18 cellular contexts compared by ENCODE assay signal in the genomic region with DNA sequence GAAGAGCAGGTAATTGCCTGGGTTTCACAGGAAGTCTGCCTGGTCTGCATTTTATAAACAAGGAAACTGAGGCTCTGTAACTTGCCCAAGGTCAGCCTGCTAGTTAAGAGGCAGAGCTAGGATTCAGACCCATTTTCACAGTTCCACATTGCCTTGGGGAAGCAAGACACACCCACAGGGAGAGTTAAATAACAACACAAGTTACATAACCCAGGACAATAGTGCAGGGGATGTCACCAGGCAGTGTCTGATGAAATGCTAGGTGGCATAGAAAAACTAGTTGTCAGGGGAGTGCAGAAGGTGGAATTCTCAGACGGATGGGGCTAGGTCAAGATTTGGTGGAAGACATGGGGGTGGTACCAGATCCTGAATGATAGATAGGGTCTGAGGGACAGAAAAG.
DNase-seq lines count a peak whose midpoint lies in the region; ATAC-seq, FAIRE-seq and TF ChIP-seq lines count a peak whose summit lies in the region.
"Had no signal": no experiment of that assay in that cellular context is flagged by ENCODE, and none has a peak within 500 bp of the region (broad histone marks: within the 10 kb centered on the region; RNA-seq: fewer than 3 reads in every experiment).

No MANE protein-coding gene starts in this region.

- H3K4me3 Mint-ChIP-seq in type B pancreatic cell: no peak overlapping the region
- H3K4me3 Mint-ChIP-seq in activated T-cell treated with anti-CD3 and anti-CD28 coated beads, Interleukin-2, amount 50 U/mL, for 24 hours: no peak overlapping the region
- H3K4me3 Mint-ChIP-seq: CD4-positive, alpha-beta T cell had no signal

- 24% methylated on average over 1 of the region's 1 CpG for WGBS in HepG2 (ENCODE audit: low lambda C conversion rate)

- no peak overlapping the region for H3K27ac ChIP-seq in HepG2 (ENCODE audit: extremely low read length, insufficient read depth, low read length)

- H3K27me3 ChIP-seq in HepG2 (ENCODE audit: control insufficient read depth in 1 of 2, insufficient read depth in 2 of 2, low read length in 2 of 2): no peaks in the 10 kb centered on the region

- in situ Hi-C loops in HepG2 (cut with HindIII; ENCODE audit: extremely low pct_ligation_motif_present, low pct_unique_long_range_greater_than_20kb): no loop called here

- peaks cover 6% of the 10 kb centered on the region for H3K36me3 Mint-ChIP-seq in type B pancreatic cell
- H3K36me3 Mint-ChIP-seq in activated T-cell treated with anti-CD3 and anti-CD28 coated beads, Interleukin-2, amount 50 U/mL, for 24 hours (ENCODE audit: low read depth): no peaks in the 10 kb centered on the region

- no TSS peak for BruUV-seq in HepG2 (replicated peaks; lab: Mats Ljungman, UMichigan)

- no peaks in the 10 kb centered on the region for H3K36me3 ChIP-seq in HepG2 (replicated peaks in 1 of 2; ENCODE audit: control insufficient read depth in 1 of 2, insufficient read depth in 2 of 2, low read length in 2 of 2)
- H3K36me3 ChIP-seq: HAP-1 had no signal

- no peaks in the 10 kb centered on the region for H3K9me3 Mint-ChIP-seq in type B pancreatic cell
- H3K9me3 Mint-ChIP-seq in activated T-cell treated with anti-CD3 and anti-CD28 coated beads, Interleukin-2, amount 50 U/mL, for 24 hours: no peaks in the 10 kb centered on the region
- H3K9me3 Mint-ChIP-seq: CD4-positive, alpha-beta T cell had no signal

- peak; percentile 56 for ATAC-seq in HepG2

- no peaks in the 10 kb centered on the region for H3K79me2 ChIP-seq in HepG2 (ENCODE audit: insufficient read depth, low read length)

- no peaks in the 10 kb centered on the region for H3K9me3 ChIP-seq in HepG2 (ENCODE audit: low read length)
- H3K9me3 ChIP-seq: HAP-1 had no signal

- H3K27ac Mint-ChIP-seq in type B pancreatic cell: peak overlapping the region; percentile 3
- H3K27ac Mint-ChIP-seq in activated T-cell treated with anti-CD3 and anti-CD28 coated beads, Interleukin-2, amount 50 U/mL, for 24 hours: no peak overlapping the region
- H3K27ac Mint-ChIP-seq: CD4-positive, alpha-beta T cell had no signal

- peaks cover 8% of the 10 kb centered on the region for H3K27me3 Mint-ChIP-seq in type B pancreatic cell
- no peaks in the 10 kb centered on the region for H3K27me3 Mint-ChIP-seq in activated T-cell treated with anti-CD3 and anti-CD28 coated beads, Interleukin-2, amount 50 U/mL, for 24 hours
- H3K27me3 Mint-ChIP-seq: CD4-positive, alpha-beta T cell had no signal

- no peak overlapping the region for H3K9ac ChIP-seq in HepG2 (ENCODE audit: insufficient read depth, low read depth, low read length)

- H2AFZ ChIP-seq in HepG2 (ENCODE audit: low read length): no peak overlapping the region

- H3K4me2 ChIP-seq in HepG2 (ENCODE audit: low read depth, low read length): no peak overlapping the region

- peaks cover 6% of the 10 kb centered on the region; the same call in 1 of the 2 replicates for H3K4me1 ChIP-seq in HepG2 (ENCODE audit: insufficient read depth, low read length)
- H3K4me1 ChIP-seq: HAP-1 had no signal

- TF ChIP-seq CTCF in HepG2 (CRISPR knock-in tag; IDR thresholded peaks at IDR 0.05): no peak
- TF ChIP-seq CTCF in type B pancreatic cell (conservative IDR thresholded peaks at IDR 0.05): no peak

- POLR2A ChIA-PET in HepG2 (lab: Yijun Ruan, JAX): no interaction called here

- TF ChIP-seq RAD21 in HepG2 (CRISPR knock-in tag; IDR thresholded peaks at IDR 0.05): no peak

- H4K20me1 ChIP-seq in HepG2 (ENCODE audit: insufficient read depth, low read length): no peaks in the 10 kb centered on the region

- intact Hi-C loops in HepG2 (cut with micrococcal nuclease; ENCODE audit: unreplicated experiment): no loop called here

- TF ChIP-seq EP300 in HepG2 (IDR thresholded peaks at IDR 0.05; ENCODE audit: low read depth in 2 of 2, low read length in 2 of 2) (no peak), HepG2 (CRISPR knock-in tag; IDR thresholded peaks at IDR 0.05; ENCODE audit: borderline replicate concordance) (no peak)

- no peak for TF ChIP-seq POLR2A in HepG2 (IDR thresholded peaks at IDR 0.05; ENCODE audit: insufficient read depth in 1 of 2, low read depth in 2 of 2, low read length in 2 of 2)

- DNase-seq in SIG-M5 treated with dmso at 0.1 percent for 504 hours (lab: John Stamatoyannopoulos, UW; ENCODE audit: unreplicated experiment) (peak; percentile 31), SIG-M5 (lab: John Stamatoyannopoulos, UW) (no peak), SKM-1 treated with dmso at 0.1 percent for 144 hours (lab: John Stamatoyannopoulos, UW; ENCODE audit: unreplicated experiment) (peak; percentile 3), HepG2 (ENCODE audit: low spot score) (peak; percentile 20), type B pancreatic cell (ENCODE audit: extremely low spot score, unreplicated experiment) (no peak), NCI-H748 treated with DMSO at 0.1 percent for 48 hours (lab: John Stamatoyannopoulos, UW) (no peak)
- no peak for DNase-seq in activated T-cell treated with anti-CD3 and anti-CD28 coated beads, Interleukin-2, amount 50 U/mL, for 24 hours
- no peak for DNase-seq in activated CD4-positive, alpha-beta T cell treated with anti-CD3 and anti-CD28 coated beads for 4 hours
- DNase-seq: Calu3; CD4-positive, alpha-beta T cell; DMS53; IMR-90; NCI-H1436; NCI-H2029 treated with DMSO at 0.1 percent for 48 hours; NCI-H2171 treated with DMSO at 0.1 percent for 48 hours; NCI-H774 had no signal

- peak; percentile 47 for FAIRE-seq in HepG2 (lab: Jason Lieb, UNC)
- FAIRE-seq: A204.1 had no signal

- H3K4me1 Mint-ChIP-seq in type B pancreatic cell (ENCODE audit: unreplicated experiment): peaks cover 17% of the 10 kb centered on the region
- peaks cover 15% of the 10 kb centered on the region for H3K4me1 Mint-ChIP-seq in activated T-cell treated with anti-CD3 and anti-CD28 coated beads, Interleukin-2, amount 50 U/mL, for 24 hours (ENCODE audit: low read depth)

- CTCF ChIA-PET in HepG2 (lab: Yijun Ruan, JAX; ENCODE audit: low intra/inter-chr PET ratio, low total read pairs): no interaction called here

- H3K4me3 ChIP-seq in HepG2 (replicated peaks in 1 of 3; ENCODE audit: insufficient read depth in 1 of 3, low read depth in 2 of 3, low read length in 3 of 3): no peak overlapping the region
- H3K4me3 ChIP-seq: HAP-1 had no signal

TF ChIP-seq in HepG2, 621 proteins besides CTCF, POLR2A, EP300 and RAD21 (continues in another document):
- no peak for TF ChIP-seq ZNF496 (CRISPR knock-in tag; IDR thresholded peaks at IDR 0.05; ENCODE audit: insufficient replicate concordance)
- TF ChIP-seq NFYC (CRISPR knock-in tag; IDR thresholded peaks at IDR 0.05): no peak
- TF ChIP-seq ZNF317 (CRISPR knock-in tag; IDR thresholded peaks at IDR 0.05): no peak
- TF ChIP-seq, protein P1, sequence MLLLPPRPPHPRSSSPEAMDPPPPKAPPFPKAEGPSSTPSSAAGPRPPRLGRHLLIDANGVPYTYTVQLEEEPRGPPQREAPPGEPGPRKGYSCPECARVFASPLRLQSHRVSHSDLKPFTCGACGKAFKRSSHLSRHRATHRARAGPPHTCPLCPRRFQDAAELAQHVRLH (CRISPR knock-in tag; IDR thresholded peaks at IDR 0.05; ENCODE audit: borderline replicate concordance, low read depth): no peak
- TF ChIP-seq FOXK2 (IDR thresholded peaks at IDR 0.05): no peak
- TF ChIP-seq ATAD3A (CRISPR knock-in tag; IDR thresholded peaks at IDR 0.05): no peak
- TF ChIP-seq PCBP1 (IDR thresholded peaks at IDR 0.05; ENCODE audit: borderline replicate concordance, low read depth, low read length): no peak
- TF ChIP-seq AGO1 (IDR thresholded peaks at IDR 0.05; ENCODE audit: low read depth, low read length, poor library complexity, severe bottlenecking): no peak
- TF ChIP-seq FOSL2 (CRISPR knock-in tag; IDR thresholded peaks at IDR 0.05): no peak
- no peak for TF ChIP-seq ZNF12 (CRISPR knock-in tag; IDR thresholded peaks at IDR 0.05)
- no peak for TF ChIP-seq SSRP1 (CRISPR knock-in tag; IDR thresholded peaks at IDR 0.05)
- TF ChIP-seq SOX6 (IDR thresholded peaks at IDR 0.05): no peak
- TF ChIP-seq SOX6 (CRISPR knock-in tag; IDR thresholded peaks at IDR 0.05): peak; percentile 92
- TF ChIP-seq ZBTB1 (CRISPR knock-in tag; IDR thresholded peaks at IDR 0.05; ENCODE audit: borderline replicate concordance): no peak
- no peak for TF ChIP-seq TOE1 (CRISPR knock-in tag; IDR thresholded peaks at IDR 0.05)
- TF ChIP-seq, protein P2, sequence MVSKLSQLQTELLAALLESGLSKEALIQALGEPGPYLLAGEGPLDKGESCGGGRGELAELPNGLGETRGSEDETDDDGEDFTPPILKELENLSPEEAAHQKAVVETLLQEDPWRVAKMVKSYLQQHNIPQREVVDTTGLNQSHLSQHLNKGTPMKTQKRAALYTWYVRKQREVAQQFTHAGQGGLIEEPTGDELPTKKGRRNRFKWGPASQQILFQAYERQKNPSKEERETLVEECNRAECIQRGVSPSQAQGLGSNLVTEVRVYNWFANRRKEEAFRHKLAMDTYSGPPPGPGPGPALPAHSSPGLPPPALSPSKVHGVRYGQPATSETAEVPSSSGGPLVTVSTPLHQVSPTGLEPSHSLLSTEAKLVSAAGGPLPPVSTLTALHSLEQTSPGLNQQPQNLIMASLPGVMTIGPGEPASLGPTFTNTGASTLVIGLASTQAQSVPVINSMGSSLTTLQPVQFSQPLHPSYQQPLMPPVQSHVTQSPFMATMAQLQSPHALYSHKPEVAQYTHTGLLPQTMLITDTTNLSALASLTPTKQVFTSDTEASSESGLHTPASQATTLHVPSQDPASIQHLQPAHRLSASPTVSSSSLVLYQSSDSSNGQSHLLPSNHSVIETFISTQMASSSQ (IDR thresholded peaks at IDR 0.05; ENCODE audit: low read depth): no peak
- TF ChIP-seq, protein P2 (CRISPR knock-in tag; IDR thresholded peaks at IDR 0.05; ENCODE audit: borderline replicate concordance): no peak
- TF ChIP-seq CEBPG (CRISPR knock-in tag; IDR thresholded peaks at IDR 0.05): peak; percentile 65; the same call in 1 of the 2 replicates
- no peak for TF ChIP-seq TBX3 (IDR thresholded peaks at IDR 0.05; ENCODE audit: borderline replicate concordance)
- no peak for TF ChIP-seq ZNF205 (CRISPR knock-in tag; IDR thresholded peaks at IDR 0.05)

Comparison
In these comparisons a context has a peak if more than half of its experiments do, and no peak if none do; other contexts are left out.
1. DNase-seq: peak in SIG-M5 treated with dmso at 0.1 percent for 504 hours (single experiment), SKM-1 treated with dmso at 0.1 percent for 144 hours (single experiment) and HepG2 (single experiment); none in SIG-M5 (single experiment), type B pancreatic cell (single experiment), activated T-cell treated with anti-CD3 and anti-CD28 coated beads, Interleukin-2, amount 50 U/mL, for 24 hours (single experiment), activated CD4-positive, alpha-beta T cell treated with anti-CD3 and anti-CD28 coated beads for 4 hours (0 of 2) and NCI-H748 treated with DMSO at 0.1 percent for 48 hours (single experiment).